In the genomic region with DNA sequence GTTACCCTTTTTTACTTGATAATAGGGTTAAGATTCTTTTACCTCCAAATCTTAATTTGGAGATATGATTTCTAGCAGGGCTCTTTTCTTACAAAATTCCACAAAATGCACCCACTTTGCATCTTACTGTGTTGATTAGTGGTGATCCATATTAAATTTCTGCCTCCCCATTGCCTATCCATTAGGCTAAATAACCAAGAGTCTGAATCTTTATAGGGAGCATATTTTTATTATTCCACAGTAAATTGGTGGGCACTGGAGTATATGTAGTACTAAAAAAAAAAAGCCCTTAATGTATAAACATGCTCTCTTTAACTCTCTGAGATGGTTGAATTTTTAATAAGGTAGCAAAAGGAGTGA, we compare ENCODE assay signal across 14 cellular contexts. TPM values are rescaled to one million over a fixed set of nuclear protein-coding genes. Genes with fewer than 3 reads are reported as not detected.
A peak's percentile ranks its signal among the peaks of the same experiment; 100 is the strongest.
DNase-seq lines count a peak whose midpoint lies in the region; ATAC-seq, FAIRE-seq and TF ChIP-seq lines count a peak whose summit lies in the region.
"Had no signal": no experiment of that assay in that cellular context is flagged by ENCODE, and none has a peak within 500 bp of the region (broad histone marks: within the 10 kb centered on the region; RNA-seq: fewer than 3 reads in every experiment).

No MANE protein-coding gene starts in this region.

- H3K27me3 ChIP-seq in Loucy (ENCODE audit: insufficient read depth, low read length, poor library complexity, severe bottlenecking) (no peaks in the 10 kb centered on the region), esophagus muscularis mucosa (no peaks in the 10 kb centered on the region), pancreas (no peaks in the 10 kb centered on the region)
- H3K27me3 ChIP-seq: BLaER1 treated with 17β-estradiol and CSF1 and Interleukin-3, amounts not matched to agents 10 nM and 100 nM had no signal

- no peak for TF ChIP-seq CTCF in AG04449 (IDR thresholded peaks at IDR 0.05; ENCODE audit: insufficient read depth, low read length, missing control alignments)
- TF ChIP-seq CTCF in Loucy (conservative IDR thresholded peaks at IDR 0.05; ENCODE audit: low read length), result no peak
- TF ChIP-seq CTCF in esophagus muscularis mucosa (IDR thresholded peaks at IDR 0.05), result no peak
- no peak for TF ChIP-seq CTCF in pancreas (IDR thresholded peaks at IDR 0.05)

- intact Hi-C loops in esophagus muscularis mucosa (cut with DNase I) (no loop called here), pancreas (cut with DNase I) (no loop called here)

- H3K4me3 ChIP-seq in AG04449 (ENCODE audit: low read depth, low read length) (peak overlapping the region; percentile 52), Loucy (ENCODE audit: low read length, poor library complexity, severe bottlenecking) (no peak overlapping the region), esophagus muscularis mucosa (peak overlapping the region in 2 of 4 donors; percentile 5 to 18), pancreas (peak overlapping the region in 2 of 4 donors; percentile 2 to 23)
- H3K4me3 ChIP-seq: BLaER1 treated with 17β-estradiol and CSF1 and Interleukin-3, amounts not matched to agents 10 nM and 100 nM had no signal

- TF ChIP-seq EP300 in esophagus muscularis mucosa (IDR thresholded peaks at IDR 0.05), result no peak

- H3K4me2 ChIP-seq in Loucy (ENCODE audit: low read depth, low read length, poor library complexity, severe bottlenecking), result no peak overlapping the region
- H3K4me2 ChIP-seq: BLaER1 treated with 17β-estradiol and CSF1 and Interleukin-3, amounts not matched to agents 10 nM and 100 nM had no signal

- CTCF ChIA-PET in AG04449 (lab: Yijun Ruan, JAX), result no interaction called here

- TF ChIP-seq POLR2A in esophagus muscularis mucosa (IDR thresholded peaks at IDR 0.05; ENCODE audit: low read depth), result no peak

- no peaks in the 10 kb centered on the region for H4K20me1 ChIP-seq in Loucy (ENCODE audit: insufficient read depth, low read length, poor library complexity, severe bottlenecking)
- H4K20me1 ChIP-seq: BLaER1 treated with 17β-estradiol and CSF1 and Interleukin-3, amounts not matched to agents 10 nM and 100 nM had no signal

- H3K27ac ChIP-seq in esophagus muscularis mucosa (replicated peaks in 1 of 4) (peak overlapping the region; percentile 42 to 60 (median 56)), pancreas (peak overlapping the region in 3 of 4 donors; percentile 5 to 63 (median 55))
- H3K27ac ChIP-seq: BLaER1 treated with 17β-estradiol and CSF1 and Interleukin-3, amounts not matched to agents 10 nM and 100 nM had no signal

- DNase-seq in AG04449 (ENCODE audit: low read depth, low spot score) (no peak), esophagus muscularis mucosa (ENCODE audit: extremely low spot score) (no peak), pancreas (no peak), NCI-H1105 treated with DMSO at 0.1 percent for 48 hours (lab: John Stamatoyannopoulos, UW) (no peak), COLO829 (ENCODE audit: low spot score) (no peak)
- no peak for DNase-seq in activated naive CD4-positive, alpha-beta T cell treated with anti-CD3 and anti-CD28 coated beads, Interleukin-2, amount 50 U/mL, for 16 hours
- DNase-seq: activated naive CD8-positive, alpha-beta T cell treated with anti-CD3 and anti-CD28 coated beads for 36 hours; GF-D8; NCI-H2029 had no signal

- H3K4me1 ChIP-seq in Loucy (ENCODE audit: insufficient read depth, low read length, poor library complexity, severe bottlenecking), result no peaks in the 10 kb centered on the region
- peaks cover 0 to 16% (median 2%) of the 10 kb centered on the region in 4 donors for H3K4me1 ChIP-seq in esophagus muscularis mucosa
- H3K4me1 ChIP-seq in pancreas, result peaks cover 6 to 12% (median 8%) of the 10 kb centered on the region in 3 donors
- H3K4me1 ChIP-seq: BLaER1 treated with 17β-estradiol and CSF1 and Interleukin-3, amounts not matched to agents 10 nM and 100 nM had no signal

- H3F3A ChIP-seq in Loucy (ENCODE audit: low read depth), result no peaks in the 10 kb centered on the region

- H3K36me3 ChIP-seq in Loucy (ENCODE audit: insufficient read depth, low read length) (no peaks in the 10 kb centered on the region), esophagus muscularis mucosa (no peaks in the 10 kb centered on the region), pancreas (no peaks in the 10 kb centered on the region)
- H3K36me3 ChIP-seq: BLaER1 treated with 17β-estradiol and CSF1 and Interleukin-3, amounts not matched to agents 10 nM and 100 nM had no signal

- no peak overlapping the region for H3K9ac ChIP-seq in Loucy (ENCODE audit: low read depth, low read length, poor library complexity, severe bottlenecking)
- H3K9ac ChIP-seq: BLaER1 treated with 17β-estradiol and CSF1 and Interleukin-3, amounts not matched to agents 10 nM and 100 nM had no signal

- H3K9me3 ChIP-seq in Loucy (ENCODE audit: insufficient read depth, low read depth, low read length) (no peaks in the 10 kb centered on the region), esophagus muscularis mucosa (no peaks in the 10 kb centered on the region), pancreas (no peaks in the 10 kb centered on the region)
- H3K9me3 ChIP-seq: BLaER1 treated with 17β-estradiol and CSF1 and Interleukin-3, amounts not matched to agents 10 nM and 100 nM had no signal

- H3K79me2 ChIP-seq in Loucy (ENCODE audit: insufficient read depth, low read length), result no peaks in the 10 kb centered on the region

- POLR2A ChIA-PET in AG04449 (lab: Yijun Ruan, JAX), result interaction anchor here (1.0 to 1.1 kb wide), 2 partner anchors 11 to 36 kb away, joined by 3 read pairs; a partner anchor contains a TSS

- no peak for FAIRE-seq in pancreas (lab: Jason Lieb, UNC)

- ATAC-seq in pancreas (no peak), HG02642 (IDR thresholded peaks at IDR 0.05; ENCODE audit: poor library complexity, unreplicated experiment) (no peak)

- H2AFZ ChIP-seq in Loucy (ENCODE audit: low read length), result peak overlapping the region; percentile 74; the same call in 1 of the 2 replicates

- H3K9me2 ChIP-seq in Loucy (replicated peaks; ENCODE audit: low read depth, low read length), result no peaks in the 10 kb centered on the region

RNA-seq across cellular contexts. Expression of a gene that starts 8.1 kb away (rescaled TPM):
- total RNA-seq in esophagus muscularis mucosa (1 to 10 TPM in 1 of 4 donors, under 1 TPM in 3; 0.26 to 1.0 (median 0.58) TPM), pancreas (not detected)
- not detected for polyA plus RNA-seq in pancreas
- total RNA-seq: activated CD8-positive, alpha-beta memory T cell treated with anti-CD3 and anti-CD28 coated beads for 36 hours; activated naive CD8-positive, alpha-beta T cell treated with anti-CD3 and anti-CD28 coated beads for 36 hours; renal cortical epithelial cell had no signal

RNA-seq across cellular contexts. Expression of a gene that starts 36.2 kb away (rescaled TPM):
- 100 to 1,000 TPM; 198 to 336 (median 260) TPM for total RNA-seq in esophagus muscularis mucosa
- 100 to 1,000 TPM in 2 of 6 donors, 10 to 100 TPM in 4; 85.7 to 117 (median 99.5) TPM for total RNA-seq in pancreas
- polyA plus RNA-seq in pancreas, result 10 to 100 TPM; 33.5 to 80.3 TPM
